ENCODE assay signal across 15 cellular contexts in the genomic region with DNA sequence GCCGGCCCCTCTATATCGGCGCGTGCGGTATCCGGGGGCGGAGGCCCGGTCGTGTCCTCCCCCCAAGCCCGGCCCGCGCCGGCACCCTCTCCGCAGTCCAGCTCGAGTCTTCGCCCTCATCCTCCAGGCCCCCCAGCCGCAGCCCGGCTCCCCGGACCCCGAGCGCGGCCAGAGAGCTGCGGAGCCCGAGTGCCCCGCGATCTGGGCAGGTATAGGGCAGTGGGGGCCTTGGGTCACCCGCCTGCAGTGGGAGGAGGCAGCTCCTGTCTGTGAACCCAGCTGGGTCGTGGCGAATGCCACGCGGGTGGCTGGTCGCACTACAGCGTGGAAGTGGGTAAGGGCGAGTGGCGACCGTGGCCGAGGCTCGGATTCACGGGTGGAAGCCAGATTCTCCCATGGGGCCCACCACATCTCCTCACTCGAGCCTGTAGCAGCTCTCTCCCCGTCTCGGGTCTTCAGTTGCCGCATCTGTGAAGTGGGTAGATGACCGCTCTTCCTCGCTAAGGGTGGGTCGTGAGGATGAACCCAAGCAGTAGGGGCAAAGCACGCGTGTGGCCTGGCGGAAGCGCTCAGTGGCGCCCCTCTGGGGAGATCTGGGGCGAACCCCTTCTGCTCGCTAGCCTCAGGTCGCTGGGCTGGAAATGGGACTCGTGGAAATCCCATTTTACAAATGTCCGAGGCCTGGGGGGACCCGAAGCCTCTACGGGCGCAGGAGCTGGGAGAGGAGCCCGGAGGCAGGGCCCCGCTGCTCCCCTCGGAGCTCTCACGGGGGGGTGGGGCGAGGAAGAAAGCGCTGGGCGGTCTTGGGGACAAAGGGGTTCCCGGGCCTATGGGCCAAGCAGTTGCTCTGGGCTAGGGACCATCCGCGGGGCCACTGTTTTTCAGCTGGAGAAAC. TPM values are rescaled to one million over a fixed set of nuclear protein-coding genes. Genes with fewer than 3 reads are reported as not detected.
DNase-seq lines count a peak whose midpoint lies in the region; ATAC-seq and TF ChIP-seq lines count a peak whose summit lies in the region.
"Had no signal": no experiment of that assay in that cellular context is flagged by ENCODE, and none has a peak within 500 bp of the region (broad histone marks: within the 10 kb centered on the region; RNA-seq: fewer than 3 reads in every experiment).

No MANE protein-coding gene starts in this region.

- H3K9ac ChIP-seq in ES-I3 (ENCODE audit: low read depth, low read length), result peak overlapping the region; percentile 56

- 56% methylated on average over 50 of the region's 69 CpGs for WGBS in hepatocyte (ENCODE audit: low lambda C conversion rate, missing lambda C conversion rate)

- no TSS peak for BruUV-seq in Panc1 (replicated peaks; lab: Mats Ljungman, UMichigan)

- TF ChIP-seq CTCF in Panc1 (IDR thresholded peaks at IDR 0.05) (no peak), hepatocyte (IDR thresholded peaks at IDR 0.05; ENCODE audit: poor library complexity) (no peak), osteoblast (IDR thresholded peaks at IDR 0.05; ENCODE audit: extremely low read depth, low read depth, low read length) (no peak), GM10248 (IDR thresholded peaks at IDR 0.05; ENCODE audit: control extremely low read depth, extremely low read depth, low read depth, missing control alignments) (no peak)

- no peak for DNase-seq in Panc1 (ENCODE audit: low read depth, low spot score)
- DNase-seq in hepatocyte (ENCODE audit: low spot score), result no peak
- peak; percentile 92 for DNase-seq in osteoblast (ENCODE audit: insufficient read length, low spot score, missing footprints)
- DNase-seq in hippocampal formation (lab: John Stamatoyannopoulos, UW), result no peak
- DNase-seq in GM10248 (ENCODE audit: extremely low spot score), result no peak
- DNase-seq in activated CD4-positive, alpha-beta T cell treated with anti-CD3 and anti-CD28 coated beads, Interleukin-2, amount 50 U/mL, for 4 hours, result no peak
- DNase-seq: activated T-cell treated with anti-CD3 and anti-CD28 coated beads, Interleukin-2, amount 50 U/mL, for 4 hours; C1 segment of cervical spinal cord; heart right ventricle; mammary epithelial cell; MM.1S; stimulated activated CD4-positive, alpha-beta T cell treated with anti-CD3 and anti-CD28 coated beads, Interleukin-4, amount 100 ng/mL, for 4 hours had no signal

- H2AFZ ChIP-seq in hepatocyte (no peak overlapping the region), osteoblast (ENCODE audit: low read length) (no peak overlapping the region)

- peaks cover 12% of the 10 kb centered on the region; the same call in 1 of the 2 replicates for H3K4me1 ChIP-seq in ES-I3 (ENCODE audit: insufficient read depth, low read length)
- H3K4me1 ChIP-seq in Panc1 (ENCODE audit: control insufficient read depth, insufficient read depth, low read length), result no peaks in the 10 kb centered on the region
- H3K4me1 ChIP-seq in hepatocyte (ENCODE audit: insufficient read depth), result peaks cover 8% of the 10 kb centered on the region
- no peaks in the 10 kb centered on the region for H3K4me1 ChIP-seq in osteoblast (ENCODE audit: insufficient read depth, low read length)

- in situ Hi-C loops in Panc1 (cut with HindIII; ENCODE audit: low pct_unique_long_range_greater_than_20kb, low sequenced_read_pairs), result no loop called here

- peak overlapping the region in 1 of 2 experiments; percentile 14; a peak in 1 of 4 replicates for H3K4me3 ChIP-seq in Panc1 (ENCODE audit: low read depth in 2 of 2, low read length in 2 of 2)
- no peak overlapping the region for H3K4me3 ChIP-seq in hepatocyte
- no peak overlapping the region for H3K4me3 ChIP-seq in osteoblast (ENCODE audit: insufficient read depth, low read length)

- intact Hi-C loops in Panc1 (cut with micrococcal nuclease; ENCODE audit: unreplicated experiment), result no loop called here

- H3K27ac ChIP-seq in Panc1 (ENCODE audit: low read length), result no peak overlapping the region
- H3K27ac ChIP-seq in hepatocyte, result no peak overlapping the region
- H3K27ac ChIP-seq in osteoblast (ENCODE audit: low read depth, low read length), result no peak overlapping the region
- H3K27ac ChIP-seq: heart right ventricle had no signal

- ATAC-seq in Panc1, result peak; percentile 45
- no peak for ATAC-seq in activated CD4-positive, CD25-positive, alpha-beta regulatory T cell treated with anti-CD3 and anti-CD28 coated beads, Interleukin-2, amount 50 U/mL, for 24 hours

- H3K79me2 ChIP-seq in hepatocyte, result no peaks in the 10 kb centered on the region
- H3K79me2 ChIP-seq in osteoblast (ENCODE audit: insufficient read depth, low read length), result no peaks in the 10 kb centered on the region

- H3K36me3 ChIP-seq in ES-I3 (ENCODE audit: insufficient read depth, low read length), result no peaks in the 10 kb centered on the region
- H3K36me3 ChIP-seq in Panc1 (ENCODE audit: control insufficient read depth, insufficient read depth, low read length), result no peaks in the 10 kb centered on the region
- no peaks in the 10 kb centered on the region for H3K36me3 ChIP-seq in hepatocyte (replicated peaks; ENCODE audit: insufficient read depth, low read depth)
- no peaks in the 10 kb centered on the region for H3K36me3 ChIP-seq in osteoblast (ENCODE audit: insufficient read depth, low read length)
- H3K36me3 ChIP-seq: heart right ventricle had no signal

- no peaks in the 10 kb centered on the region for H3K9me2 ChIP-seq in hepatocyte (replicated peaks; ENCODE audit: insufficient read depth)

- H3K4me2 ChIP-seq in hepatocyte, result peak overlapping the region; percentile 68
- no peak overlapping the region for H3K4me2 ChIP-seq in osteoblast (ENCODE audit: insufficient read depth, low read length)

- POLR2A ChIA-PET in Panc1 (lab: Charles Lee) (no interaction called here), GM10248 (lab: Yijun Ruan, JAX) (no interaction called here)

- H4K20me1 ChIP-seq in hepatocyte (ENCODE audit: insufficient read depth, poor library complexity, severe bottlenecking) (no peaks in the 10 kb centered on the region), osteoblast (ENCODE audit: insufficient read depth, low read length) (no peaks in the 10 kb centered on the region)

- CTCF ChIA-PET in Panc1 (lab: Charles Lee) (no interaction called here), GM10248 (lab: Yijun Ruan, JAX) (interaction anchor here (1.2 kb wide), 1 partner anchor 15 kb away, joined by 3 read pairs; no protein-coding TSS in a partner anchor)

- H3K9me3 ChIP-seq in ES-I3 (ENCODE audit: control insufficient read depth, insufficient read depth, low read length) (no peaks in the 10 kb centered on the region), Panc1 (ENCODE audit: control insufficient read depth, insufficient read depth, low read depth, low read length) (no peaks in the 10 kb centered on the region), hepatocyte (ENCODE audit: low read depth) (no peaks in the 10 kb centered on the region), osteoblast (ENCODE audit: low read depth, low read length) (no peaks in the 10 kb centered on the region)
- H3K9me3 ChIP-seq: heart right ventricle had no signal

- H3K27me3 ChIP-seq in Panc1 (ENCODE audit: control insufficient read depth, insufficient read depth, low read length) (no peaks in the 10 kb centered on the region; the same call in 1 of the 2 replicates), hepatocyte (peaks cover 56% of the 10 kb centered on the region), osteoblast (ENCODE audit: insufficient read depth, low read length) (peaks cover 52% of the 10 kb centered on the region)

RNA-seq across cellular contexts. Expression of a gene that starts 1.9 kb away (rescaled TPM):
- total RNA-seq in Panc1 (2021; ENCODE audit: unreplicated experiment) (2.5 TPM), hepatocyte (0.07 and 0.20 TPM in 2 replicates), osteoblast (not detected in 2 replicates)
- 2.0 TPM for polyA plus RNA-seq in Panc1 (2012; ENCODE audit: insufficient read length)
- 0.13 and 0.36 TPM in 2 replicates for polyA plus RNA-seq in hepatocyte
- total RNA-seq: H4, heart right ventricle, mammary epithelial cell had no signal
- polyA plus RNA-seq: mammary epithelial cell had no signal

RNA-seq across cellular contexts. Expression of a gene that starts 55.0 kb away (rescaled TPM):
- total RNA-seq in Panc1 (2021; ENCODE audit: unreplicated experiment) (not detected), hepatocyte (not detected in 2 replicates), osteoblast (not detected in 2 replicates)
- 0.70 TPM for polyA plus RNA-seq in Panc1 (2012; ENCODE audit: insufficient read length)
- not detected in 2 replicates for polyA plus RNA-seq in hepatocyte
- total RNA-seq: activated T-cell treated with anti-CD3 and anti-CD28 coated beads, Interleukin-2, amount 50 U/mL, for 4 hours; H4 had no signal
